21 cellular contexts compared by ENCODE assay signal in genomic region chr7:157978766-157979165, GRCh38.
"Had no signal": no experiment of that assay in that cellular context is flagged by ENCODE, and none has a peak within 500 bp of the region (broad histone marks: within the 10 kb centered on the region; RNA-seq: fewer than 3 reads in every experiment).

No MANE protein-coding gene starts in this region.

- H3K27ac ChIP-seq: body of pancreas, pancreas, sigmoid colon, testis had no signal

- ATAC-seq: body of pancreas; naive thymus-derived CD8-positive, alpha-beta T cell; pancreas; stimulated activated memory B cell treated with anti-CD40 and anti-IgM and Interleukin-4, amounts not matched to agents 10 μg/mL and 1 μg/mL and 100 μg/mL, for 72 hours; T-cell had no signal

- H3K4me1 ChIP-seq: body of pancreas, pancreas, sigmoid colon had no signal

- H3K27me3 ChIP-seq: body of pancreas, pancreas, testis had no signal

- H3K4me3 ChIP-seq: body of pancreas, pancreas, sigmoid colon, testis had no signal

- H3K9me3 ChIP-seq: testis had no signal

- H3K36me3 Mint-ChIP-seq: stimulated activated memory B cell treated with anti-CD40 and anti-IgM and Interleukin-4, amounts not matched to agents 10 μg/mL and 1 μg/mL and 100 μg/mL, for 72 hours; T-cell; type B pancreatic cell had no signal

- DNase-seq: activated B cell treated with CpG ODN at 0.5 μM for 24 hours; activated CD4-positive, alpha-beta memory T cell treated with anti-CD3 and anti-CD28 coated beads for 36 hours; activated CD4-positive, alpha-beta T cell treated with anti-CD3 and anti-CD28 coated beads for 4 hours; activated naive CD4-positive, alpha-beta T cell treated with Interleukin-2 at 50 U/mL for 16 hours; activated T-cell treated with anti-CD3 and anti-CD28 coated beads for 4 hours; body of pancreas; caudate nucleus; erythroblast; foreskin melanocyte; mesendoderm; naive thymus-derived CD8-positive, alpha-beta T cell; pancreas; stimulated activated CD4-positive, alpha-beta T cell treated with anti-CD3 and anti-CD28 coated beads, Interleukin-4, amount 100 ng/mL, for 4 hours; T-cell; testis had no signal

- H3K27ac Mint-ChIP-seq: activated B cell treated with CpG ODN at 0.5 μM for 24 hours; activated CD4-positive, alpha-beta memory T cell treated with anti-CD3 and anti-CD28 coated beads for 36 hours; activated T-helper 1 cell treated with anti-CD3 and anti-CD28 coated beads, Interleukin-12 subunit alpha, Interleukin-12 subunit beta, Interleukin-2, Interleukin-4 antibody, amounts not matched to agents 30 ng/mL and 10 ng/mL and 1 ng/mL, durations not matched to agents 14 hours and 24 hours and 36 hours; stimulated activated memory B cell treated with anti-CD40 and anti-IgM and Interleukin-4, amounts not matched to agents 10 μg/mL and 1 μg/mL and 100 μg/mL, for 72 hours; T-cell; type B pancreatic cell had no signal

- H3K4me3 Mint-ChIP-seq: activated B cell treated with CpG ODN at 0.5 μM for 24 hours; activated CD4-positive, alpha-beta memory T cell treated with anti-CD3 and anti-CD28 coated beads for 36 hours; activated T-helper 1 cell treated with anti-CD3 and anti-CD28 coated beads, Interleukin-12 subunit alpha, Interleukin-12 subunit beta, Interleukin-2, Interleukin-4 antibody, amounts not matched to agents 30 ng/mL and 10 ng/mL and 1 ng/mL, durations not matched to agents 14 hours and 24 hours and 36 hours; naive thymus-derived CD8-positive, alpha-beta T cell; stimulated activated memory B cell treated with anti-CD40 and anti-IgM and Interleukin-4, amounts not matched to agents 10 μg/mL and 1 μg/mL and 100 μg/mL, for 72 hours; T-cell; type B pancreatic cell had no signal

- H3K9me3 Mint-ChIP-seq: type B pancreatic cell had no signal

- H3K4me1 Mint-ChIP-seq: activated B cell treated with CpG ODN at 0.5 μM for 24 hours; naive thymus-derived CD8-positive, alpha-beta T cell; stimulated activated memory B cell treated with anti-CD40 and anti-IgM and Interleukin-4, amounts not matched to agents 10 μg/mL and 1 μg/mL and 100 μg/mL, for 72 hours; T-cell had no signal

- FAIRE-seq: colon, endometrium, pancreas had no signal

- H3K36me3 ChIP-seq: pancreas, sigmoid colon had no signal

- H3K27me3 Mint-ChIP-seq: activated B cell treated with CpG ODN at 0.5 μM for 24 hours; activated CD4-positive, alpha-beta memory T cell treated with anti-CD3 and anti-CD28 coated beads for 36 hours; stimulated activated memory B cell treated with anti-CD40 and anti-IgM and Interleukin-4, amounts not matched to agents 10 μg/mL and 1 μg/mL and 100 μg/mL, for 72 hours had no signal
